Comparison of ENCODE assay signal across 19 cellular contexts in the genomic region with DNA sequence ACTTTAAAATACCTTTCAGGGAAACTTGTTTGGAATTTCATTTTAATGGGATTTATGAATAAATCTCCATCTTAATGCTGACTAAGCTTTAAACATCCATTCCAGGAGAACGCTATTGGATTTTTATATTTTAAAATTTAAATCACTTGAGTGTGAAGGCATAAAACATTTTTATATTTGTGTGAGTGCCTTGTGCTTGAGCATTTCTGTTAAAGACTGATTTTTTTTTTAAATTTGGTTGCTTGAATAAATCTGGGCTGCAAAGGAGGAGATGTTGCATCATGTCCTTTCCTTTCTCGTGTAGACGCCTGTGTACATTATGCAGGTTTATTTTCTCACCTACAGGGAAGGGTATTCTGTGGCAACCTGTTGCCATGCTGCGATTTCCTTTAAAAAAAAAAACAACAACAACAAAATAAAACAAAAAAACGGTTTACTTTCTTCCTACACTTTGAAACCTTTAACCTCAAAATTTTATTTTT.
DNase-seq lines count a peak whose midpoint lies in the region; ATAC-seq, FAIRE-seq and TF ChIP-seq lines count a peak whose summit lies in the region.
"Had no signal": no experiment of that assay in that cellular context is flagged by ENCODE, and none has a peak within 500 bp of the region (broad histone marks: within the 10 kb centered on the region; RNA-seq: fewer than 3 reads in every experiment).

No MANE protein-coding gene starts in this region.

- H3K4me1 ChIP-seq in HepG2 (ENCODE audit: insufficient read depth, low read length) (no peaks in the 10 kb centered on the region), right lobe of liver (no peaks in the 10 kb centered on the region), mesendoderm (ENCODE audit: control insufficient read depth, low read depth, low read length) (peaks cover 10% of the 10 kb centered on the region), OCI-LY7 (ENCODE audit: insufficient read depth, low read length, poor library complexity, severe bottlenecking) (no peaks in the 10 kb centered on the region)
- H3K4me1 ChIP-seq: SJCRH30 had no signal

- no peaks in the 10 kb centered on the region for H3K9me3 Mint-ChIP-seq in chondrocyte (ENCODE audit: low read depth)

- no peak for TF ChIP-seq POLR2A in HepG2 (IDR thresholded peaks at IDR 0.05; ENCODE audit: insufficient read depth in 1 of 2, low read depth in 2 of 2, low read length in 2 of 2)
- no peak for TF ChIP-seq POLR2A in right lobe of liver (IDR thresholded peaks at IDR 0.05)

- ATAC-seq in HepG2 (no peak), right lobe of liver (no peak), HG02610 (IDR thresholded peaks at IDR 0.05; ENCODE audit: unreplicated experiment) (no peak), GM18519 (IDR thresholded peaks at IDR 0.05; ENCODE audit: low FRiP score, unreplicated experiment) (no peak)
- ATAC-seq: HCT116 had no signal

- peak overlapping the region; percentile 80 for H2BK15ac ChIP-seq in mesendoderm (replicated peaks; ENCODE audit: low read depth)

- H3K79me2 ChIP-seq in HepG2 (ENCODE audit: insufficient read depth, low read length): no peaks in the 10 kb centered on the region
- no peaks in the 10 kb centered on the region for H3K79me2 ChIP-seq in mesendoderm (ENCODE audit: control insufficient read depth, insufficient read depth, low read length)
- no peaks in the 10 kb centered on the region for H3K79me2 ChIP-seq in OCI-LY7 (ENCODE audit: insufficient read depth, low read depth, low read length)

- BruUV-seq in HepG2 (replicated peaks; lab: Mats Ljungman, UMichigan) (no TSS peak), OCI-LY7 (replicated peaks; lab: Mats Ljungman, UMichigan) (no TSS peak)

- POLR2A ChIA-PET in HepG2 (lab: Yijun Ruan, JAX) (no interaction called here), OCI-LY7 (lab: Charles Lee) (interaction anchor here (0.5 kb wide), 1 partner anchor 99 kb away, joined by 3 read pairs; no protein-coding TSS in a partner anchor)

- H4K20me1 ChIP-seq in HepG2 (ENCODE audit: insufficient read depth, low read length): no peaks in the 10 kb centered on the region
- H4K20me1 ChIP-seq in OCI-LY7 (ENCODE audit: insufficient read depth, low read length): no peaks in the 10 kb centered on the region

- H3K18ac ChIP-seq in mesendoderm (ENCODE audit: low read length): no peak overlapping the region

- no peak overlapping the region for H2AK5ac ChIP-seq in mesendoderm (ENCODE audit: low read length)

- H3K36me3 ChIP-seq in HepG2 (replicated peaks in 1 of 2; ENCODE audit: control insufficient read depth in 1 of 2, insufficient read depth in 2 of 2, low read length in 2 of 2): no peaks in the 10 kb centered on the region
- H3K36me3 ChIP-seq in right lobe of liver: no peaks in the 10 kb centered on the region
- H3K36me3 ChIP-seq in mesendoderm (ENCODE audit: control insufficient read depth, insufficient read depth, low read length): peaks cover 3% of the 10 kb centered on the region
- no peaks in the 10 kb centered on the region for H3K36me3 ChIP-seq in OCI-LY7 (ENCODE audit: insufficient read depth, low read length)

- DNase-seq in HepG2 (ENCODE audit: low spot score) (no peak), right lobe of liver (no peak), chondrocyte (ENCODE audit: low spot score) (no peak), mesendoderm (no peak), COLO668 (lab: John Stamatoyannopoulos, UW; ENCODE audit: unreplicated experiment) (no peak), OCI-LY7 (ENCODE audit: low spot score) (no peak)
- DNase-seq: DND-41, KG1, MV-4-11, NCI-H187, NCI-H345, NCI-H524 treated with DMSO at 0.1 percent for 48 hours, SJCRH30 had no signal

- H2BK5ac ChIP-seq in mesendoderm (ENCODE audit: low read length): no peak overlapping the region

- WGBS in HepG2 (ENCODE audit: low lambda C conversion rate): 14% methylated on average over 5 of the region's 5 CpGs
- 48% methylated on average over 5 of the region's 5 CpGs for WGBS in right lobe of liver (ENCODE audit: insufficient coverage, low coverage, low lambda C conversion rate, missing lambda C conversion rate)
- WGBS in mesendoderm (ENCODE audit: extremely low coverage, insufficient coverage, low lambda C conversion rate): no CpG with 5 or more reads among the region's 5 CpGs

- no peak for FAIRE-seq in HepG2 (lab: Jason Lieb, UNC)
- FAIRE-seq: HTR-8/SVneo had no signal

- no peaks in the 10 kb centered on the region for H3K79me1 ChIP-seq in mesendoderm (ENCODE audit: low read length)

- TF ChIP-seq EP300 in HepG2 (IDR thresholded peaks at IDR 0.05; ENCODE audit: low read depth in 2 of 2, low read length in 2 of 2): no peak
- TF ChIP-seq EP300 in HepG2 (CRISPR knock-in tag; IDR thresholded peaks at IDR 0.05; ENCODE audit: borderline replicate concordance): no peak

- no peak overlapping the region for H3K56ac ChIP-seq in mesendoderm (ENCODE audit: low read length)

- H3K4me3 ChIP-seq in HepG2 (replicated peaks in 1 of 3; ENCODE audit: insufficient read depth in 1 of 3, low read depth in 2 of 3, low read length in 3 of 3) (no peak overlapping the region), right lobe of liver (no peak overlapping the region), mesendoderm (ENCODE audit: low read length) (no peak overlapping the region), OCI-LY7 (ENCODE audit: low read depth, low read length, poor library complexity, severe bottlenecking) (no peak overlapping the region)
- H3K4me3 ChIP-seq: SJCRH30 had no signal

- no peak overlapping the region for H4K8ac ChIP-seq in mesendoderm (ENCODE audit: low read depth, low read length)

- in situ Hi-C loops in HepG2 (cut with HindIII; ENCODE audit: extremely low pct_ligation_motif_present, low pct_unique_long_range_greater_than_20kb): no loop called here

- no peak for TF ChIP-seq RAD21 in HepG2 (CRISPR knock-in tag; IDR thresholded peaks at IDR 0.05)

- H3K27ac Mint-ChIP-seq in chondrocyte (ENCODE audit: unreplicated experiment): peak overlapping the region; percentile 89
- H3K27ac Mint-ChIP-seq: CD14-positive monocyte had no signal

- H3K4me2 ChIP-seq in HepG2 (ENCODE audit: low read depth, low read length): no peak overlapping the region
- H3K4me2 ChIP-seq in mesendoderm (ENCODE audit: low read length): no peak overlapping the region
- H3K4me2 ChIP-seq in OCI-LY7 (ENCODE audit: low read length): no peak overlapping the region

- H3K27me3 Mint-ChIP-seq in chondrocyte (ENCODE audit: low read depth): no peaks in the 10 kb centered on the region

- TF ChIP-seq CTCF in HepG2 (CRISPR knock-in tag; IDR thresholded peaks at IDR 0.05) (no peak), right lobe of liver (IDR thresholded peaks at IDR 0.05) (no peak), chondrocyte (IDR thresholded peaks at IDR 0.05) (no peak), OCI-LY7 (conservative IDR thresholded peaks at IDR 0.05; ENCODE audit: low read length) (no peak)

- H3K36me3 Mint-ChIP-seq in chondrocyte (ENCODE audit: low read depth): peaks cover 22% of the 10 kb centered on the region
- H3K36me3 Mint-ChIP-seq: CD14-positive monocyte had no signal

- no peaks in the 10 kb centered on the region for H3K9me2 ChIP-seq in OCI-LY7 (ENCODE audit: insufficient read depth, low read length)

- no peaks in the 10 kb centered on the region for H3K9me3 ChIP-seq in HepG2 (ENCODE audit: low read length)
- H3K9me3 ChIP-seq in right lobe of liver: no peaks in the 10 kb centered on the region
- no peaks in the 10 kb centered on the region for H3K9me3 ChIP-seq in OCI-LY7 (ENCODE audit: low read length)
- H3K9me3 ChIP-seq: SJCRH30 had no signal

- H3K23ac ChIP-seq in mesendoderm (ENCODE audit: low read length): no peak overlapping the region

- H3K27me3 ChIP-seq in HepG2 (ENCODE audit: control insufficient read depth in 1 of 2, insufficient read depth in 2 of 2, low read length in 2 of 2) (peaks cover 0 to 8% of the 10 kb centered on the region in 2 experiments; a peak in 1 of 5 replicates), right lobe of liver (no peaks in the 10 kb centered on the region), mesendoderm (ENCODE audit: insufficient read depth, low read length, poor library complexity) (no peaks in the 10 kb centered on the region)
- H3K27me3 ChIP-seq: SJCRH30 had no signal

- no peak overlapping the region for H3K4ac ChIP-seq in mesendoderm (ENCODE audit: low read depth, low read length)

- H4K5ac ChIP-seq in mesendoderm (ENCODE audit: low read length): no peak overlapping the region

- H2BK120ac ChIP-seq in mesendoderm (ENCODE audit: low read depth, low read length): no peak overlapping the region

- H2AFZ ChIP-seq in HepG2 (ENCODE audit: low read length) (no peak overlapping the region), OCI-LY7 (ENCODE audit: low read length) (no peak overlapping the region)

- no peak overlapping the region for H3K27ac ChIP-seq in HepG2 (ENCODE audit: extremely low read length, insufficient read depth, low read length)
- H3K27ac ChIP-seq in right lobe of liver: no peak overlapping the region
- no peak overlapping the region for H3K27ac ChIP-seq in mesendoderm (ENCODE audit: low read depth, low read length)
- H3K27ac ChIP-seq in OCI-LY7 (ENCODE audit: low read depth, low read length, poor library complexity, severe bottlenecking): no peak overlapping the region
- H3K27ac ChIP-seq: 22Rv1, SJCRH30 had no signal

- CTCF ChIA-PET in HepG2 (lab: Yijun Ruan, JAX; ENCODE audit: low intra/inter-chr PET ratio, low total read pairs): no interaction called here
- CTCF ChIA-PET in OCI-LY7 (lab: Charles Lee; ENCODE audit: unreplicated experiment): no interaction called here

- intact Hi-C loops in HepG2 (cut with micrococcal nuclease; ENCODE audit: unreplicated experiment) (no loop called here), right lobe of liver (cut with DNase I) (no loop called here), OCI-LY7 (cut with micrococcal nuclease; ENCODE audit: unreplicated experiment) (loop anchor here (10.0 kb wide), 1 partner anchor 174 kb away; no protein-coding TSS in a partner anchor)

- H3K9ac ChIP-seq in HepG2 (ENCODE audit: insufficient read depth, low read depth, low read length) (no peak overlapping the region), mesendoderm (ENCODE audit: low read length) (no peak overlapping the region)

- peak overlapping the region; percentile 57 for H3K4me3 Mint-ChIP-seq in chondrocyte (ENCODE audit: unreplicated experiment)
- H3K4me3 Mint-ChIP-seq: CD14-positive monocyte had no signal

- H3K4me1 Mint-ChIP-seq in chondrocyte (ENCODE audit: low read depth): peaks cover 42% of the 10 kb centered on the region
- H3K4me1 Mint-ChIP-seq: CD14-positive monocyte had no signal

TF ChIP-seq in HepG2, 621 proteins besides CTCF, POLR2A, EP300 and RAD21:
- TF ChIP-seq MAFF (IDR thresholded peaks at IDR 0.05; ENCODE audit: low read depth, low read length) (peak; percentile 89), MYNN (CRISPR knock-in tag; IDR thresholded peaks at IDR 0.05; ENCODE audit: low read depth) (no peak), MAFK (conservative IDR thresholded peaks at IDR 0.05 in 1 of 2, IDR thresholded peaks at IDR 0.05 in 1 of 2; ENCODE audit: low read length in 2 of 2) (peak; percentile 85 to 93)
